In the genomic region with DNA sequence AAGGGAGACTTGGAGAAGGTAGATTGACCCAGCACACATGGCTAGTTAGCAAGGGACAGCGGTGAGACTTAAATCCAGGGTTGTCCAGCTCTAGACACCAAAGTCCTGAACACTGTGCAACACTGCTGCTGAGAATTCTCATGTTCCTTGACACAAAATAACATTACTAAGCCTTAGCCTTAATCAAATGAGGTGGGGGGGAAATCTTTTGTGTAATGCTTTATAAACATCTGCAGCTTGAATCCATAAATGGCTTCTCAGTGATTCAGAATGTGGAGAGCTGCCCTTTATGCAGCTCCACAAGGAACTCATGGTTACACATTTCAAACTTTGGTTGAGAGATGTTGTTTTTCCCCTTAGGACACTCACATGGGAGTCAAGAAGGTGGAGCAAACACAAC, we compare ENCODE assay signal across 18 cellular contexts.
A peak's percentile ranks its signal among the peaks of the same experiment; 100 is the strongest.
DNase-seq lines count a peak whose midpoint lies in the region; ATAC-seq, FAIRE-seq and TF ChIP-seq lines count a peak whose summit lies in the region.
"Had no signal": no experiment of that assay in that cellular context is flagged by ENCODE, and none has a peak within 500 bp of the region (broad histone marks: within the 10 kb centered on the region; RNA-seq: fewer than 3 reads in every experiment).

No MANE protein-coding gene starts in this region.

- peaks cover 26% of the 10 kb centered on the region for H3K4me1 ChIP-seq in astrocyte (ENCODE audit: insufficient read depth, low read length)
- peaks cover 0 to 5% of the 10 kb centered on the region in 2 donors for H3K4me1 ChIP-seq in muscle layer of duodenum (ENCODE audit: control insufficient read depth in 1 of 2, insufficient read depth in 2 of 2, low read length in 2 of 2)
- H3K4me1 ChIP-seq in trophoblast cell (ENCODE audit: control insufficient read depth in 1 of 2, insufficient read depth in 2 of 2, low read length in 2 of 2): no peaks in the 10 kb centered on the region
- peaks cover 10% of the 10 kb centered on the region for H3K4me1 ChIP-seq in HAP-1
- H3K4me1 ChIP-seq: BLaER1 had no signal

- H2BK5ac ChIP-seq in trophoblast cell (ENCODE audit: low read depth, low read length, poor library complexity): no peak overlapping the region

- peaks cover 18% of the 10 kb centered on the region for H3K4me1 Mint-ChIP-seq in astrocyte (ENCODE audit: low read depth, unreplicated experiment)

- ATAC-seq in GM19467 (IDR thresholded peaks at IDR 0.05; ENCODE audit: unreplicated experiment): no peak
- no peak for ATAC-seq in GM19324 (IDR thresholded peaks at IDR 0.05; ENCODE audit: low FRiP score, unreplicated experiment)
- ATAC-seq: right lobe of liver had no signal

- no peaks in the 10 kb centered on the region for H3K79me1 ChIP-seq in trophoblast cell (ENCODE audit: low read length)

- H2BK120ac ChIP-seq in trophoblast cell (ENCODE audit: insufficient read depth, low read length, poor library complexity): no peak overlapping the region

- H4K20me1 ChIP-seq in astrocyte (ENCODE audit: insufficient read depth, low read length): no peaks in the 10 kb centered on the region
- H4K20me1 ChIP-seq: BLaER1 had no signal

- H3K9me3 ChIP-seq in astrocyte (ENCODE audit: insufficient read depth, low read depth, low read length) (no peaks in the 10 kb centered on the region), muscle layer of duodenum (ENCODE audit: control insufficient read depth in 1 of 2, low read length in 2 of 2) (no peaks in the 10 kb centered on the region), trophoblast cell (ENCODE audit: insufficient read depth, low read depth, low read length) (no peaks in the 10 kb centered on the region), HAP-1 (no peaks in the 10 kb centered on the region)
- H3K9me3 ChIP-seq: BLaER1, right lobe of liver had no signal

- no peak overlapping the region for H3K14ac ChIP-seq in trophoblast cell (ENCODE audit: low read length)

- H3K4ac ChIP-seq in trophoblast cell (ENCODE audit: low read depth, low read length): no peak overlapping the region

- H3K4me3 ChIP-seq in AG10803 (ENCODE audit: low read length) (no peak overlapping the region), astrocyte (ENCODE audit: insufficient read depth, low read depth, low read length) (no peak overlapping the region), muscle layer of duodenum (ENCODE audit: low read depth in 1 of 2, low read length in 2 of 2) (no peak overlapping the region), trophoblast cell (ENCODE audit: low read depth, low read length) (no peak overlapping the region), HAP-1 (no peak overlapping the region)
- H3K4me3 ChIP-seq: BLaER1, right lobe of liver had no signal

- H3K27me3 ChIP-seq in astrocyte (ENCODE audit: insufficient read depth, low read length): no peaks in the 10 kb centered on the region
- no peaks in the 10 kb centered on the region for H3K27me3 ChIP-seq in muscle layer of duodenum (ENCODE audit: low read depth, low read length)
- H3K27me3 ChIP-seq in trophoblast cell (ENCODE audit: insufficient read depth, low read length): no peaks in the 10 kb centered on the region
- no peaks in the 10 kb centered on the region for H3K27me3 ChIP-seq in HAP-1 (ENCODE audit: low read depth)
- H3K27me3 ChIP-seq: BLaER1, right lobe of liver had no signal

- no peaks in the 10 kb centered on the region for H3K27me3 Mint-ChIP-seq in astrocyte (ENCODE audit: low read depth, unreplicated experiment)

- no peak overlapping the region for H3K4me3 Mint-ChIP-seq in astrocyte (ENCODE audit: unreplicated experiment)
- H3K4me3 Mint-ChIP-seq: activated T-helper 1 cell treated with anti-CD3 and anti-CD28 coated beads, Interleukin-12 subunit alpha, Interleukin-12 subunit beta, Interleukin-2, Interleukin-4 antibody, amounts not matched to agents 30 ng/mL and 10 ng/mL and 1 ng/mL, durations not matched to agents 14 hours and 24 hours and 36 hours; type B pancreatic cell had no signal

- H3K9me3 Mint-ChIP-seq in astrocyte (ENCODE audit: unreplicated experiment): no peaks in the 10 kb centered on the region
- H3K9me3 Mint-ChIP-seq: activated T-helper 1 cell treated with anti-CD3 and anti-CD28 coated beads, Interleukin-12 subunit alpha, Interleukin-12 subunit beta, Interleukin-2, Interleukin-4 antibody, amounts not matched to agents 30 ng/mL and 10 ng/mL and 1 ng/mL, durations not matched to agents 14 hours and 24 hours and 36 hours; type B pancreatic cell had no signal

- H2AFZ ChIP-seq in astrocyte (ENCODE audit: low read depth, low read length) (no peak overlapping the region), trophoblast cell (ENCODE audit: insufficient read depth, low read length, poor library complexity) (no peak overlapping the region)

- no peak overlapping the region for H4K91ac ChIP-seq in trophoblast cell (ENCODE audit: low read depth, low read length)

- in situ Hi-C loops in HAP-1 (cut with MboI; ENCODE audit: low sequenced_read_pairs): no loop called here

- no peak overlapping the region for H2BK12ac ChIP-seq in trophoblast cell (ENCODE audit: low read length)

- no peak overlapping the region for H3K4me2 ChIP-seq in astrocyte (ENCODE audit: low read length)
- no peak overlapping the region for H3K4me2 ChIP-seq in trophoblast cell (ENCODE audit: low read length)
- H3K4me2 ChIP-seq: BLaER1 had no signal

- DNase-seq in AG10803 (ENCODE audit: low read depth): peak; percentile 81
- DNase-seq in GM12892 (ENCODE audit: insufficient read length): no peak
- peak; percentile 59 for DNase-seq in astrocyte (ENCODE audit: low read depth)
- DNase-seq in trophoblast cell: no peak
- DNase-seq in HAP-1 (ENCODE audit: low spot score in 2 of 2): no peak
- DNase-seq: activated CD4-positive, alpha-beta T cell treated with anti-CD3 and anti-CD28 coated beads for 4 hours; DMS79 treated with DMSO at 0.1 percent for 48 hours; effector CD4-positive, alpha-beta T cell; NCI-H1105; NCI-H226; right lobe of liver; SHP77 had no signal

- FAIRE-seq in GM12892 (lab: Jason Lieb, UNC) (peak; percentile 74), astrocyte (lab: Jason Lieb, UNC) (no peak)

- H3K27ac ChIP-seq in astrocyte (ENCODE audit: low read depth, low read length) (peak overlapping the region; percentile 45), muscle layer of duodenum (ENCODE audit: low read length) (peak overlapping the region; percentile 26), trophoblast cell (ENCODE audit: low read depth, low read length) (no peak overlapping the region)
- H3K27ac ChIP-seq: BLaER1, right lobe of liver had no signal

- no peak for TF ChIP-seq POLR2A in GM12892 (IDR thresholded peaks at IDR 0.05; ENCODE audit: low read depth, low read length)

- H3K18ac ChIP-seq in trophoblast cell (ENCODE audit: low read length): no peak overlapping the region

- H3K79me2 ChIP-seq in astrocyte (ENCODE audit: insufficient read depth, low read length): peaks cover 5% of the 10 kb centered on the region
- H3K79me2 ChIP-seq in trophoblast cell (ENCODE audit: control insufficient read depth, insufficient read depth, low read length, poor library complexity): no peaks in the 10 kb centered on the region

- no peak overlapping the region for H3K27ac Mint-ChIP-seq in astrocyte (ENCODE audit: unreplicated experiment)
- H3K27ac Mint-ChIP-seq: activated T-helper 1 cell treated with anti-CD3 and anti-CD28 coated beads, Interleukin-12 subunit alpha, Interleukin-12 subunit beta, Interleukin-2, Interleukin-4 antibody, amounts not matched to agents 30 ng/mL and 10 ng/mL and 1 ng/mL, durations not matched to agents 14 hours and 24 hours and 36 hours; type B pancreatic cell had no signal

- no peak overlapping the region for H2AK5ac ChIP-seq in trophoblast cell (ENCODE audit: low read length)

- H3K23ac ChIP-seq in trophoblast cell (ENCODE audit: low read length): no peak overlapping the region

- TF ChIP-seq CTCF in AG10803 (conservative IDR thresholded peaks at IDR 0.05; ENCODE audit: low read length) (no peak), astrocyte (IDR thresholded peaks at IDR 0.05; ENCODE audit: insufficient read depth, low read depth, low read length) (no peak)

- H3K36me3 Mint-ChIP-seq in astrocyte (ENCODE audit: low read depth, unreplicated experiment): peaks cover 6% of the 10 kb centered on the region
- H3K36me3 Mint-ChIP-seq: type B pancreatic cell had no signal

- H3K9ac ChIP-seq in astrocyte (ENCODE audit: low read length) (no peak overlapping the region), trophoblast cell (ENCODE audit: low read length) (no peak overlapping the region)
- H3K9ac ChIP-seq: BLaER1 had no signal

- H3K36me3 ChIP-seq in astrocyte (ENCODE audit: insufficient read depth, low read length) (peaks cover 67% of the 10 kb centered on the region), muscle layer of duodenum (ENCODE audit: control insufficient read depth in 1 of 2, insufficient read depth in 2 of 2, low read length in 2 of 2) (peaks cover 49 to 59% of the 10 kb centered on the region in 2 donors), trophoblast cell (ENCODE audit: control insufficient read depth in 1 of 2, insufficient read depth in 2 of 2, low read length in 2 of 2) (no peaks in the 10 kb centered on the region), HAP-1 (replicated peaks) (no peaks in the 10 kb centered on the region)
- H3K36me3 ChIP-seq: right lobe of liver had no signal

- WGBS in trophoblast cell (ENCODE audit: extremely low coverage, insufficient coverage, insufficient read length): no CpG with 5 or more reads among the region's 1 CpG

- H4K8ac ChIP-seq in trophoblast cell (ENCODE audit: low read depth, low read length): no peak overlapping the region

- no peak overlapping the region for H4K12ac ChIP-seq in trophoblast cell (ENCODE audit: low read depth, low read length)

Comparison
In these comparisons a context has a peak if more than half of its experiments do, and no peak if none do; other contexts are left out.
1. DNase-seq: peak in AG10803 (single experiment) and astrocyte (single experiment); none in GM12892 (single experiment), trophoblast cell (0 of 2) and HAP-1 (0 of 2).